In the genomic region with DNA sequence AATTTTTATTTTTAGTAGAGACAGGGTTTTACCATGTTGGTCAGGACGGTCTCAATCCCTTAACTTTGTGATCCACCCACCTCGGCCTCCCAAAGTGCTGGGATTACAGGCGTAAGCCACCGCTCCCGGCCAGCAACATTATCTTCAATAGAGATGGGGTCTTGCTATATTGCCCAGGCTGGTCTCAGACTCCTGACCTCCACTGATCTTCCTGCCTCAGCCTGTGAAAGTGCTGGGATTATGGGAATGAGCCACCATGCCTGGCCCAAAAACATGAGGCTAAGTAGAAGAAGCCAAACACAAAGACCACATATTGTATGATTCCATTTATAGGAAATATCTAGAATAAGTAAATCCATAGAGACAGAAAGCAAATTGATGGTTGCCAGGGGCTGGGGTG, we compare ENCODE assay signal across 28 cellular contexts.
"Had no signal": no experiment of that assay in that cellular context is flagged by ENCODE, and none has a peak within 500 bp of the region (broad histone marks: within the 10 kb centered on the region; RNA-seq: fewer than 3 reads in every experiment).

No MANE protein-coding gene starts in this region.

- H3K27ac Mint-ChIP-seq: activated CD4-positive, alpha-beta T cell treated with anti-CD3 and anti-CD28 coated beads, Interleukin-2, amount 10 ng/mL, durations not matched to agents 24 days and 14 days; activated CD8-positive, alpha-beta T cell treated with anti-CD3 and anti-CD28 coated beads for 36 hours; activated naive CD4-positive, alpha-beta T cell treated with anti-CD3 and anti-CD28 coated beads, Interleukin-2, amount 50 U/mL, for 24 hours; activated naive CD8-positive, alpha-beta T cell treated with anti-CD3 and anti-CD28 coated beads, Interleukin-2, amount 10 ng/mL, durations not matched to agents 7 days and 5 days; activated T-cell treated with anti-CD3 and anti-CD28 coated beads, Interleukin-2, amount 50 U/mL, for 72 hours; activated T-helper 17 cell treated with anti-CD3 and anti-CD28 coated beads, Interleukin-2, amount 50 U/mL, for 72 hours had no signal

- H3K4me3 Mint-ChIP-seq: activated CD4-positive, alpha-beta T cell treated with anti-CD3 and anti-CD28 coated beads, Interleukin-2, amount 10 ng/mL, durations not matched to agents 24 days and 14 days; activated CD8-positive, alpha-beta T cell treated with anti-CD3 and anti-CD28 coated beads for 36 hours; activated naive CD4-positive, alpha-beta T cell treated with anti-CD3 and anti-CD28 coated beads, Interleukin-2, amount 50 U/mL, for 24 hours; activated naive CD8-positive, alpha-beta T cell treated with anti-CD3 and anti-CD28 coated beads, Interleukin-2, amount 10 ng/mL, durations not matched to agents 7 days and 5 days; activated T-cell treated with anti-CD3 and anti-CD28 coated beads, Interleukin-2, amount 50 U/mL, for 72 hours; activated T-helper 17 cell treated with anti-CD3 and anti-CD28 coated beads, Interleukin-2, amount 50 U/mL, for 72 hours had no signal

- H3K27me3 ChIP-seq: ascending aorta, body of pancreas, breast epithelium, Peyer's patch had no signal

- H3K27ac ChIP-seq: ascending aorta, body of pancreas, breast epithelium, Peyer's patch, WERI-Rb-1 had no signal

- H3K36me3 Mint-ChIP-seq: activated naive CD4-positive, alpha-beta T cell treated with anti-CD3 and anti-CD28 coated beads, Interleukin-2, amount 50 U/mL, for 24 hours; activated naive CD8-positive, alpha-beta T cell treated with anti-CD3 and anti-CD28 coated beads, Interleukin-2, amount 10 ng/mL, durations not matched to agents 7 days and 5 days had no signal

- H3K4me1 ChIP-seq: ascending aorta, body of pancreas, breast epithelium, Peyer's patch had no signal

- H3K9me3 Mint-ChIP-seq: activated CD4-positive, alpha-beta T cell treated with anti-CD3 and anti-CD28 coated beads, Interleukin-2, amount 10 ng/mL, durations not matched to agents 24 days and 14 days; activated CD8-positive, alpha-beta T cell treated with anti-CD3 and anti-CD28 coated beads for 36 hours; activated naive CD4-positive, alpha-beta T cell treated with anti-CD3 and anti-CD28 coated beads, Interleukin-2, amount 50 U/mL, for 24 hours; activated naive CD8-positive, alpha-beta T cell treated with anti-CD3 and anti-CD28 coated beads, Interleukin-2, amount 10 ng/mL, durations not matched to agents 7 days and 5 days; activated T-helper 17 cell treated with anti-CD3 and anti-CD28 coated beads, Interleukin-2, amount 50 U/mL, for 72 hours had no signal

- H3K4me3 ChIP-seq: ascending aorta, body of pancreas, breast epithelium, Peyer's patch had no signal

- H3K27me3 Mint-ChIP-seq: activated CD8-positive, alpha-beta T cell treated with anti-CD3 and anti-CD28 coated beads for 36 hours; activated T-helper 17 cell treated with anti-CD3 and anti-CD28 coated beads, Interleukin-2, amount 50 U/mL, for 72 hours had no signal

- ATAC-seq: activated CD8-positive, alpha-beta T cell treated with anti-CD3 and anti-CD28 coated beads for 36 hours; activated T-cell treated with anti-CD3 and anti-CD28 coated beads, Interleukin-2, amount 50 U/mL, for 72 hours; activated T-helper 17 cell treated with anti-CD3 and anti-CD28 coated beads, Interleukin-2, amount 50 U/mL, for 72 hours; body of pancreas; PC-3; Right ventricle myocardium inferior had no signal

- H3K4me1 Mint-ChIP-seq: activated CD4-positive, alpha-beta T cell treated with anti-CD3 and anti-CD28 coated beads, Interleukin-2, amount 10 ng/mL, durations not matched to agents 24 days and 14 days; activated naive CD4-positive, alpha-beta T cell treated with anti-CD3 and anti-CD28 coated beads, Interleukin-2, amount 50 U/mL, for 24 hours; activated naive CD8-positive, alpha-beta T cell treated with anti-CD3 and anti-CD28 coated beads, Interleukin-2, amount 10 ng/mL, durations not matched to agents 7 days and 5 days; activated T-helper 17 cell treated with anti-CD3 and anti-CD28 coated beads, Interleukin-2, amount 50 U/mL, for 72 hours had no signal

- H3K9me3 ChIP-seq: ascending aorta, body of pancreas, breast epithelium, Peyer's patch had no signal

- H3K36me3 ChIP-seq: ascending aorta, breast epithelium, Peyer's patch, WERI-Rb-1 had no signal

- DNase-seq: activated CD4-positive, alpha-beta T cell treated with anti-CD3 and anti-CD28 coated beads, Interleukin-2, amount 10 ng/mL, durations not matched to agents 24 days and 14 days; activated CD4-positive, alpha-beta T cell treated with anti-CD3 and anti-CD28 coated beads, Interleukin-2, amount 50 U/mL, for 4 hours; activated CD8-positive, alpha-beta T cell treated with anti-CD3 and anti-CD28 coated beads for 36 hours; activated naive CD4-positive, alpha-beta T cell; activated naive CD8-positive, alpha-beta T cell treated with anti-CD3 and anti-CD28 coated beads, Interleukin-2, amount 10 ng/mL, durations not matched to agents 7 days and 5 days; activated T-cell treated with anti-CD3 and anti-CD28 coated beads, Interleukin-2, amount 50 U/mL, for 1 hour; activated T-cell treated with anti-CD3 and anti-CD28 coated beads, Interleukin-2, amount 50 U/mL, for 72 hours; amygdala; body of pancreas; NCI-H1105 treated with DMSO at 0.1 percent for 48 hours; NCI-H1436; NCI-H1694; NCI-H1930; NCI-H2081 treated with DMSO at 0.1 percent for 48 hours; NCI-H345; NCI-H524 treated with DMSO at 0.1 percent for 48 hours; PC-3; Peyer's patch; RPMI8226; SW 1271; T-helper 1 cell; T1000; WERI-Rb-1 had no signal
